Comparison of ENCODE assay signal across 9 cellular contexts in the genomic region with DNA sequence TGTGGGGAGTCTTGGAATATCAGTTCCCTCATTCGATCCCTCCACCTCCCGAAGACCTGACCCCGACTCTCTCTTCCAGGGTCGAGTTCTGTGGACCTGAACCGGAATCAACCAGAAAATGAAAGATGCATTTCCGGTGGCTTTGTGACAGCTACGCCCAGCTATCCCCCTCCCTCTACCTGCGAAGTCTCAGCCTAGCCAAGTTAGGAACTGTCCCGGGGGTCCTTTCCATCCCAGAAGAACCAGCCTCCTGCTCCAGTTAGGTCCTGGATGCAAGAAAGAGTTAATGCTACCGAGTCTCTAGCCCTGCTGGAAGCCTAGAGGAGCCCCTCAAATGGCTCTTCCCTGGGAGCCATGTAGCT. TPM values are rescaled to one million over a fixed set of nuclear protein-coding genes. Genes with fewer than 3 reads are reported as not detected.
DNase-seq lines count a peak whose midpoint lies in the region; ATAC-seq and TF ChIP-seq lines count a peak whose summit lies in the region.
"Had no signal": no experiment of that assay in that cellular context is flagged by ENCODE, and none has a peak within 500 bp of the region (broad histone marks: within the 10 kb centered on the region; RNA-seq: fewer than 3 reads in every experiment).

No MANE protein-coding gene starts in this region.

- peaks cover 0 to 4% (median 0%) of the 10 kb centered on the region in 3 donors for H3K27me3 Mint-ChIP-seq in CD14-positive monocyte (ENCODE audit: low read depth in 3 of 3)

- no peak overlapping the region for H3K27ac ChIP-seq in HUES64 (ENCODE audit: low read depth, low read length)
- H3K27ac ChIP-seq in iPS-18a (ENCODE audit: low read length), result no peak overlapping the region
- no peak overlapping the region for H3K27ac ChIP-seq in GM23248

- intact Hi-C loops in CD14-positive monocyte (cut with micrococcal nuclease), result no loop called here

- H4K20me1 ChIP-seq in GM23248 (ENCODE audit: insufficient read depth), result no peaks in the 10 kb centered on the region

- ATAC-seq in GM21360 (IDR thresholded peaks at IDR 0.05; ENCODE audit: unreplicated experiment) (peak; percentile 46), esophagus mucosa (no peak)

- H2AFZ ChIP-seq in GM23248, result no peak overlapping the region

- H3K36me3 ChIP-seq in HUES64 (ENCODE audit: insufficient read depth, low read length) (0 out of 2 replicates have a peak, but pooled peaks cover 2% of the 10 kb centered on the region), iPS-18a (ENCODE audit: control insufficient read depth, low read depth, low read length) (no peaks in the 10 kb centered on the region), GM23248 (ENCODE audit: low read depth) (no peaks in the 10 kb centered on the region)

- no peak overlapping the region for H3K4me2 ChIP-seq in GM23248 (ENCODE audit: unreplicated experiment)

- DNase-seq in CD14-positive monocyte (ENCODE audit: low spot score) (no peak), globus pallidus (ENCODE audit: low spot score) (no peak), GM23248 (no peak), HT-29 (ENCODE audit: low spot score) (no peak)

- peaks cover 14% of the 10 kb centered on the region in 2 donors for H3K36me3 Mint-ChIP-seq in CD14-positive monocyte

- in situ Hi-C loops in GM23248 (cut with MboI), result no loop called here

- H3K9ac ChIP-seq in HUES64 (ENCODE audit: low read depth, low read length) (no peak overlapping the region), iPS-18a (ENCODE audit: low read length) (no peak overlapping the region), GM23248 (no peak overlapping the region)

- H3K4me3 ChIP-seq in HUES64 (ENCODE audit: low read length), result peak overlapping the region; percentile 57
- peak overlapping the region; percentile 53 for H3K4me3 ChIP-seq in iPS-18a (ENCODE audit: low read length)
- H3K4me3 ChIP-seq in GM23248, result no peak overlapping the region

- H3K4me1 ChIP-seq in HUES64 (ENCODE audit: insufficient read depth, low read length), result no peaks in the 10 kb centered on the region
- no peaks in the 10 kb centered on the region for H3K4me1 ChIP-seq in iPS-18a (ENCODE audit: control insufficient read depth, low read depth, low read length)
- no peaks in the 10 kb centered on the region for H3K4me1 ChIP-seq in GM23248 (ENCODE audit: insufficient read depth)

- no peaks in the 10 kb centered on the region for H3F3A ChIP-seq in GM23248 (ENCODE audit: insufficient read depth)

- no peaks in the 10 kb centered on the region for H3K9me3 ChIP-seq in HUES64 (ENCODE audit: insufficient read depth, low read depth, low read length)
- H3K9me3 ChIP-seq in iPS-18a (ENCODE audit: control insufficient read depth, low read depth, low read length), result peaks cover 3% of the 10 kb centered on the region
- no peaks in the 10 kb centered on the region for H3K9me3 ChIP-seq in GM23248 (ENCODE audit: low read depth)

- WGBS in HUES64, result 21% methylated on average over 10 of the region's 10 CpGs
- WGBS in GM23248 (ENCODE audit: low coverage in 1 of 2, low lambda C conversion rate in 2 of 2, missing lambda C conversion rate in 2 of 2), 2 experiments, result 32 to 35% methylated on average over 8 to 10 of the region's 10 CpGs

- peak overlapping the region in 3 of 7 donors; percentile 32 to 64 (median 37) for H3K27ac Mint-ChIP-seq in CD14-positive monocyte

- no peaks in the 10 kb centered on the region; the same call in 1 of the 2 replicates for H3K27me3 ChIP-seq in HUES64 (ENCODE audit: insufficient read depth, low read length)
- H3K27me3 ChIP-seq in iPS-18a (ENCODE audit: control insufficient read depth, insufficient read depth, low read length), result peaks cover 11% of the 10 kb centered on the region
- H3K27me3 ChIP-seq in GM23248 (replicated peaks; ENCODE audit: insufficient read depth), result no peaks in the 10 kb centered on the region

- H3K9me3 Mint-ChIP-seq in CD14-positive monocyte, result peaks cover 0 to 25% (median 6%) of the 10 kb centered on the region in 7 donors

- peaks cover 11% of the 10 kb centered on the region for H3K4me1 Mint-ChIP-seq in CD14-positive monocyte

- H3K9me2 ChIP-seq in GM23248 (ENCODE audit: insufficient read depth), result no peaks in the 10 kb centered on the region

- no peak for TF ChIP-seq CTCF in CD14-positive monocyte (IDR thresholded peaks at IDR 0.05)

- peak overlapping the region; percentile 74 to 80 for H3K4me3 Mint-ChIP-seq in CD14-positive monocyte

- no peaks in the 10 kb centered on the region for H3K79me2 ChIP-seq in GM23248 (ENCODE audit: insufficient read depth)

RNA-seq across cellular contexts. Expression of gene ETDC, which starts 13.4 kb away (rescaled TPM):
- polyA plus RNA-seq in CD14-positive monocyte (not detected), GM23248 (2016; fragmentation: Nextera tagmentation; extraction: Ambion mirVana) (not detected in 2 replicates)
- polyA plus RNA-seq in HUES64 (2013, experiment 1 of 2), result not detected
- polyA plus RNA-seq in HUES64 (2013, experiment 2 of 2), result not detected
- total RNA-seq in GM23248 (2014; rRNA removed; shearing (Covaris generic)), result not detected in 2 replicates
- not detected in 2 replicates for total RNA-seq in HT-29 (2014; rRNA removed; shearing (Covaris generic))
- not detected for total RNA-seq in esophagus mucosa
- polyA plus RNA-seq: adipose tissue had no signal

RNA-seq across cellular contexts. Expression of gene ETDA, which starts 44.1 kb away (rescaled TPM):
- polyA plus RNA-seq in CD14-positive monocyte, result not detected
- polyA plus RNA-seq in HUES64 (2013, experiment 1 of 2), result not detected
- polyA plus RNA-seq in HUES64 (2013, experiment 2 of 2), result not detected
- not detected in 2 replicates for total RNA-seq in GM23248 (2014; rRNA removed; shearing (Covaris generic))
- polyA plus RNA-seq in GM23248 (2016; fragmentation: Nextera tagmentation; extraction: Ambion mirVana), result not detected in 2 replicates
- not detected in 2 replicates for total RNA-seq in HT-29 (2014; rRNA removed; shearing (Covaris generic))
- not detected for total RNA-seq in esophagus mucosa
- polyA plus RNA-seq: adipose tissue had no signal

RNA-seq across cellular contexts. Expression of gene ZNF75D, which starts 48.0 kb away (rescaled TPM):
- polyA plus RNA-seq in CD14-positive monocyte (1 to 10 TPM; 2.7 to 3.6 TPM), GM23248 (2016; fragmentation: Nextera tagmentation; extraction: Ambion mirVana) (2.7 and 3.5 TPM in 2 replicates)
- 3.3 TPM for polyA plus RNA-seq in HUES64 (2013, experiment 1 of 2)
- polyA plus RNA-seq in HUES64 (2013, experiment 2 of 2), result 4.1 TPM
- total RNA-seq in GM23248 (2014; rRNA removed; shearing (Covaris generic)), result 3.9 and 5.5 TPM in 2 replicates
- 6.8 and 9.2 TPM in 2 replicates for total RNA-seq in HT-29 (2014; rRNA removed; shearing (Covaris generic))
- total RNA-seq in esophagus mucosa, result 3.4 TPM

RNA-seq across cellular contexts. Expression of gene ZNF449, which starts 48.7 kb away (rescaled TPM):
- 1 to 10 TPM in 1 of 2 donors, under 1 TPM in 1; 0.37 to 1.2 TPM for polyA plus RNA-seq in CD14-positive monocyte
- 3.8 TPM for polyA plus RNA-seq in HUES64 (2013, experiment 1 of 2)
- polyA plus RNA-seq in HUES64 (2013, experiment 2 of 2), result 4.7 TPM
- 9.6 and 9.8 TPM in 2 replicates for total RNA-seq in GM23248 (2014; rRNA removed; shearing (Covaris generic))
- 6.2 and 6.8 TPM in 2 replicates for polyA plus RNA-seq in GM23248 (2016; fragmentation: Nextera tagmentation; extraction: Ambion mirVana)
- 0.71 and 1.0 TPM in 2 replicates for total RNA-seq in HT-29 (2014; rRNA removed; shearing (Covaris generic))
- total RNA-seq in esophagus mucosa, result 2.0 TPM
